In the genomic region with DNA sequence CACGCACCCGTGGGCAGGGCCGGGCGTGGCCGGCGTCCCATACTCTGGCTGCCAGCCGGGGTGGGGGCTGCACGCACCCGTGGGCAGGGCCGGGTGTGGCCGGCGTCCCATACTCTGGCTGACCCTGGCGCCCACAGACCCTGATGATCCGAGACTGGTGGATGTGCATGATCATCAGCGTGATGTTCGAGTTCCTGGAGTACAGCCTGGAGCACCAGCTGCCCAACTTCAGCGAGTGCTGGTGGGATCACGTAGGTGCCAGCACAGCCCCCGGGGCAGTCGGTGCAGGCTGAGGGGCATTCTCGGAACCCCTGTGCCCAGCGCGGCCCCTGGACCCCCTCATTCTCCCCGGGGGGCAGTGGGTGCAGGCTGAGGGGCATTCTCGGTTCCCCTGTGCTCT, we compare ENCODE assay signal across 17 cellular contexts. TPM values are rescaled to one million over a fixed set of nuclear protein-coding genes. Genes with fewer than 3 reads are reported as not detected.
DNase-seq lines count a peak whose midpoint lies in the region; ATAC-seq and TF ChIP-seq lines count a peak whose summit lies in the region.
"Had no signal": no experiment of that assay in that cellular context is flagged by ENCODE, and none has a peak within 500 bp of the region (broad histone marks: within the 10 kb centered on the region; RNA-seq: fewer than 3 reads in every experiment).

No MANE protein-coding gene starts in this region.

- no peak overlapping the region for H3K4me3 Mint-ChIP-seq in stimulated activated naive CD8-positive, alpha-beta T cell treated with anti-CD3 and anti-CD28 coated beads, Interleukin-15, amount 100 ng/mL, for 72 hours
- H3K4me3 Mint-ChIP-seq: CD14-positive monocyte; CD4-positive, alpha-beta memory T cell had no signal

- no peaks in the 10 kb centered on the region for H3K27me3 ChIP-seq in osteoblast (ENCODE audit: insufficient read depth, low read length)
- H3K27me3 ChIP-seq: BLaER1 had no signal

- H3K4me3 ChIP-seq in osteoblast (ENCODE audit: insufficient read depth, low read length) = no peak overlapping the region
- H3K4me3 ChIP-seq: BLaER1, HAP-1 had no signal

- H2AFZ ChIP-seq in osteoblast (ENCODE audit: low read length) = no peak overlapping the region

- no peaks in the 10 kb centered on the region for H3K4me1 ChIP-seq in osteoblast (ENCODE audit: insufficient read depth, low read length)
- H3K4me1 ChIP-seq: BLaER1, HAP-1 had no signal

- H3K4me1 Mint-ChIP-seq in stimulated activated naive CD8-positive, alpha-beta T cell treated with anti-CD3 and anti-CD28 coated beads, Interleukin-15, amount 100 ng/mL, for 72 hours = no peaks in the 10 kb centered on the region
- H3K4me1 Mint-ChIP-seq: CD14-positive monocyte; CD4-positive, alpha-beta memory T cell had no signal

- no peak for DNase-seq in stimulated activated naive CD8-positive, alpha-beta T cell treated with anti-CD3 and anti-CD28 coated beads, Interleukin-15, amount 100 ng/mL, for 72 hours
- DNase-seq in stimulated activated naive CD8-positive, alpha-beta T cell treated with anti-CD3 and anti-CD28 coated beads, Interleukin-15, Interleukin-2, amounts not matched to agents 100 U/mL and 50 U/mL, for 24 hours = no peak
- DNase-seq in iPS-NIHi11 (ENCODE audit: low spot score) (peak; percentile 19), osteoblast (ENCODE audit: insufficient read length, low spot score, missing footprints) (peak; percentile 67), COLO668 (lab: John Stamatoyannopoulos, UW; ENCODE audit: unreplicated experiment) (no peak), NCI-H146 (lab: John Stamatoyannopoulos, UW) (no peak)
- DNase-seq: Calu3; CD4-positive, alpha-beta memory T cell; DMS79 treated with DMSO at 0.1 percent for 48 hours; GF-D8 had no signal

- H4K20me1 ChIP-seq in osteoblast (ENCODE audit: insufficient read depth, low read length) = no peaks in the 10 kb centered on the region

- TF ChIP-seq CTCF in osteoblast (IDR thresholded peaks at IDR 0.05; ENCODE audit: extremely low read depth, low read depth, low read length) = no peak

- H3K36me3 ChIP-seq in osteoblast (ENCODE audit: insufficient read depth, low read length) = peaks cover 9% of the 10 kb centered on the region

- H3K27me3 Mint-ChIP-seq in stimulated activated naive CD8-positive, alpha-beta T cell treated with anti-CD3 and anti-CD28 coated beads, Interleukin-15, amount 100 ng/mL, for 72 hours = no peaks in the 10 kb centered on the region
- H3K27me3 Mint-ChIP-seq: CD4-positive, alpha-beta memory T cell had no signal

- peak; percentile 50 for ATAC-seq in stimulated activated naive CD8-positive, alpha-beta T cell treated with anti-CD3 and anti-CD28 coated beads, Interleukin-15, amount 100 ng/mL, for 72 hours
- ATAC-seq in stimulated activated naive CD8-positive, alpha-beta T cell treated with anti-CD3 and anti-CD28 coated beads, Interleukin-15, Interleukin-2, amounts not matched to agents 100 U/mL and 50 U/mL, for 24 hours = no peak
- no peak for ATAC-seq in HG02970 (IDR thresholded peaks at IDR 0.05; ENCODE audit: low FRiP score, unreplicated experiment)

- H3K27ac ChIP-seq in osteoblast (ENCODE audit: low read depth, low read length) = no peak overlapping the region
- H3K27ac ChIP-seq: BLaER1, HL-60 had no signal

- H3K9me3 Mint-ChIP-seq in stimulated activated naive CD8-positive, alpha-beta T cell treated with anti-CD3 and anti-CD28 coated beads, Interleukin-15, amount 100 ng/mL, for 72 hours = no peaks in the 10 kb centered on the region
- H3K9me3 Mint-ChIP-seq: CD4-positive, alpha-beta memory T cell had no signal

- peak overlapping the region in 1 of 2 donors; percentile 82 for H3K27ac Mint-ChIP-seq in stimulated activated naive CD8-positive, alpha-beta T cell treated with anti-CD3 and anti-CD28 coated beads, Interleukin-15, amount 100 ng/mL, for 72 hours
- H3K27ac Mint-ChIP-seq: CD14-positive monocyte; CD4-positive, alpha-beta memory T cell had no signal

- peaks cover 12% of the 10 kb centered on the region for H3K79me2 ChIP-seq in osteoblast (ENCODE audit: insufficient read depth, low read length)

- H3K4me2 ChIP-seq in osteoblast (ENCODE audit: insufficient read depth, low read length) = no peak overlapping the region
- H3K4me2 ChIP-seq: BLaER1 had no signal

- H3K9me3 ChIP-seq in osteoblast (ENCODE audit: low read depth, low read length) = no peaks in the 10 kb centered on the region
- H3K9me3 ChIP-seq: HAP-1 had no signal

RNA-seq across cellular contexts. Expression of gene RNH1, which starts 19.0 kb away (rescaled TPM):
- 441 and 506 TPM in 2 replicates for total RNA-seq in osteoblast

RNA-seq across cellular contexts. Expression of gene PTDSS2, which starts 38.0 kb away (rescaled TPM):
- total RNA-seq in osteoblast = 33.0 and 36.2 TPM in 2 replicates

RNA-seq across cellular contexts. Expression of gene ANO9, which starts 46.3 kb away (rescaled TPM):
- total RNA-seq in osteoblast = under 0.01 TPM in 1 of 2 replicates, not detected in the other
- total RNA-seq: A673, HT1080 had no signal

RNA-seq across cellular contexts. Expression of gene HRAS, which starts 47.3 kb away (rescaled TPM):
- 28.6 and 35.7 TPM in 2 replicates for total RNA-seq in osteoblast

RNA-seq across cellular contexts. Expression of gene LRRC56, which starts 49.3 kb away (rescaled TPM):
- 0.88 and 1.1 TPM in 2 replicates for total RNA-seq in osteoblast
- total RNA-seq: HT1080 had no signal

Comparison
In these comparisons a context has a peak if more than half of its experiments do, and no peak if none do; other contexts are left out.
1. DNase-seq: peak in iPS-NIHi11 (single experiment) and osteoblast (single experiment); none in stimulated activated naive CD8-positive, alpha-beta T cell treated with anti-CD3 and anti-CD28 coated beads, Interleukin-15, amount 100 ng/mL, for 72 hours (0 of 2), stimulated activated naive CD8-positive, alpha-beta T cell treated with anti-CD3 and anti-CD28 coated beads, Interleukin-15, Interleukin-2, amounts not matched to agents 100 U/mL and 50 U/mL, for 24 hours (single experiment), COLO668 (single experiment) and NCI-H146 (single experiment).